Comparison of ENCODE assay signal across 1 cellular context in genomic region chr14:42513837-42514236, GRCh38.
TF ChIP-seq lines count a peak whose summit lies in the region.

No MANE protein-coding gene starts in this region.

TF ChIP-seq in GM23338, 12 proteins besides CTCF, POLR2A, EP300 and RAD21 (continued from another document):
- TF ChIP-seq ZNF462 (CRISPR knock-in tag; IDR thresholded peaks at IDR 0.05) (no peak), EZH2phosphoT487 (IDR thresholded peaks at IDR 0.05; ENCODE audit: unreplicated experiment) (no peak), ZNF114 (CRISPR knock-in tag; IDR thresholded peaks at IDR 0.05) (no peak), NANOG (IDR thresholded peaks at IDR 0.05; ENCODE audit: borderline replicate concordance) (peak; percentile 96), ETS1 (IDR thresholded peaks at IDR 0.05) (peak; percentile 78), JUNB (IDR thresholded peaks at IDR 0.05; ENCODE audit: unreplicated experiment) (no peak), ZNF331 (CRISPR knock-in tag; IDR thresholded peaks at IDR 0.05; ENCODE audit: low read depth) (no peak), REST (IDR thresholded peaks at IDR 0.05; ENCODE audit: unreplicated experiment) (no peak)
TF ChIP-seq in GM23338: peak in this region for 2.
